ENCODE assay signal across 20 cellular contexts in genomic region chr14:34250959-34251358, GRCh38.
"Had no signal": no experiment of that assay in that cellular context is flagged by ENCODE, and none has a peak within 500 bp of the region (broad histone marks: within the 10 kb centered on the region; RNA-seq: fewer than 3 reads in every experiment).

No MANE protein-coding gene starts in this region.

- H3K9me3 ChIP-seq: body of pancreas, left lung, tibial artery had no signal

- H3K36me3 ChIP-seq: cardiac muscle cell, left lung, tibial artery had no signal

- H3K9ac ChIP-seq: parathyroid adenoma had no signal

- H2AFZ ChIP-seq: hepatocyte, parathyroid adenoma had no signal

- H3K27ac ChIP-seq: body of pancreas, cardiac muscle cell, foreskin keratinocyte, hepatocyte, left lung, parathyroid adenoma, tibial artery, VCaP had no signal

- H3K4me3 ChIP-seq: body of pancreas, cardiac muscle cell, hepatocyte, left lung, tibial artery had no signal

- H3K4me2 ChIP-seq: hepatocyte had no signal

- H3K79me2 ChIP-seq: hepatocyte, parathyroid adenoma had no signal

- H3K27me3 ChIP-seq: body of pancreas, cardiac muscle cell, foreskin keratinocyte, hepatocyte, left lung, tibial artery had no signal

- H3K4me1 ChIP-seq: body of pancreas, left lung, parathyroid adenoma, tibial artery had no signal

- DNase-seq: activated CD4-positive, alpha-beta memory T cell treated with anti-CD3 and anti-CD28 coated beads, Interleukin-2, amount 10 ng/mL, durations not matched to agents 7 days and 5 days; activated CD4-positive, alpha-beta T cell treated with anti-CD3 and anti-CD28 coated beads, Interleukin-2, amount 10 ng/mL, durations not matched to agents 24 days and 14 days; activated effector memory CD4-positive, alpha-beta T cell treated with Interleukin-2 at 50 U/mL for 16 hours; activated naive CD4-positive, alpha-beta T cell treated with anti-CD3 and anti-CD28 coated beads for 36 hours; activated naive CD8-positive, alpha-beta T cell treated with anti-CD3 and anti-CD28 coated beads, Interleukin-2, amount 10 ng/mL, durations not matched to agents 7 days and 5 days; activated T-cell treated with anti-CD3 and anti-CD28 coated beads, Interleukin-2, amount 50 U/mL, for 72 hours; body of pancreas; effector CD4-positive, alpha-beta T cell; erythroblast; foreskin keratinocyte; immature natural killer cell; left lung; stimulated activated CD4-positive, alpha-beta T cell treated with anti-CD3 and anti-CD28 coated beads, Interleukin-12 subunit alpha, Interleukin-12 subunit beta, amount 100 ng/mL, for 4 hours; stimulated activated CD4-positive, alpha-beta T cell treated with anti-CD3 and anti-CD28 coated beads, Interleukin-4, amount 100 ng/mL, for 4 hours; tibial artery had no signal

- ATAC-seq: activated CD4-positive, CD25-positive, alpha-beta regulatory T cell treated with anti-CD3 and anti-CD28 coated beads, Interleukin-2, amount 50 U/mL, for 24 hours; activated T-cell treated with anti-CD3 and anti-CD28 coated beads, Interleukin-2, amount 50 U/mL, for 72 hours; body of pancreas; foreskin keratinocyte; left lung had no signal
